ENCODE assay signal across 8 cellular contexts in the genomic region with DNA sequence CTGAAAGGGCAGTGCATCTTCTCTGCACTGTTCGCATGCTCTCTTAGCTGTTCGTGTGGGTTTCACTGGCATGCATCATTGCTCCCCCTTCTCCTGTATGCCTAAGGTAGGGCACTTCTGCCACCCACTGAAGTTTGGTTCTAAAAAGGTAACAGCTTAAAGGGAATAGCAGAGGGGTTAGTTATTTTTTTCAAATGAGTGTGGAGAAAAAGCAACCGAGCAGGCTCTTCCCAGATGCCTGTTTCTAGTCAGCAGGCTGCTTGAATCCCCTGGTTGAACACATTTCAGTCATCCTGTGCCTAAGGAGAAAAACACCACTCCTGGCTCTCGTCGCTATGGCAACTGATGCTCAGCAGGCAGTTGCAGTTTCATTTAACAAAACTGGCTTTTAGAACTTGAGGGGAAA.
DNase-seq lines count a peak whose midpoint lies in the region; ATAC-seq and TF ChIP-seq lines count a peak whose summit lies in the region.

No MANE protein-coding gene starts in this region.

- no peak overlapping the region for H3K27ac Mint-ChIP-seq in CD14-positive monocyte
- H3K27ac Mint-ChIP-seq in activated T-helper 2 cell treated with anti-CD3 and anti-CD28 coated beads, Interferon-gamma antibody, Interleukin-2, Interleukin-4, amounts not matched to agents 10 μg/mL and 5 μg/mL and 100 μg/mL, durations not matched to agents 14 hours and 24 hours and 36 hours, result no peak overlapping the region

- intact Hi-C loops in CD14-positive monocyte (cut with micrococcal nuclease), result no loop called here
- intact Hi-C loops in activated T-helper 2 cell treated with anti-CD3 and anti-CD28 coated beads, Interferon-gamma antibody, Interleukin-2, Interleukin-4, amounts not matched to agents 10 μg/mL and 5 μg/mL and 100 μg/mL, durations not matched to agents 14 hours and 24 hours and 36 hours (cut with micrococcal nuclease), result no loop called here

- no peak overlapping the region; a peak in 1 of 4 replicates for H3K4me3 ChIP-seq in SK-N-SH (ENCODE audit: low read depth in 2 of 2, low read length in 1 of 2)

- no peaks in the 10 kb centered on the region for H3K4me1 Mint-ChIP-seq in CD14-positive monocyte
- H3K4me1 Mint-ChIP-seq in activated T-helper 2 cell treated with anti-CD3 and anti-CD28 coated beads, Interferon-gamma antibody, Interleukin-2, Interleukin-4, amounts not matched to agents 10 μg/mL and 5 μg/mL and 100 μg/mL, durations not matched to agents 14 hours and 24 hours and 36 hours (ENCODE audit: low read depth), result peaks cover 3% of the 10 kb centered on the region

- H3K4me1 ChIP-seq in SK-N-SH (ENCODE audit: control insufficient read depth in 1 of 2, insufficient read depth in 2 of 2, low read depth in 1 of 2, low read length in 1 of 2), result peaks cover 0 to 13% of the 10 kb centered on the region in 2 experiments; a peak in 2 of 4 replicates

- WGBS in SK-N-SH (ENCODE audit: low lambda C conversion rate), result 78% methylated on average over 5 of the region's 5 CpGs

- no peaks in the 10 kb centered on the region for H3K9me3 ChIP-seq in SK-N-SH

- no peak overlapping the region for H3K9ac ChIP-seq in SK-N-SH

- TF ChIP-seq RAD21 in SK-N-SH (IDR thresholded peaks at IDR 0.05; ENCODE audit: low read length), result no peak

- TF ChIP-seq CTCF in SK-N-SH (IDR thresholded peaks at IDR 0.05) (no peak), CD14-positive monocyte (IDR thresholded peaks at IDR 0.05) (no peak)

- H2AFZ ChIP-seq in SK-N-SH (ENCODE audit: low read depth), result no peak overlapping the region

- H3K36me3 ChIP-seq in SK-N-SH (replicated peaks in 1 of 2; ENCODE audit: control insufficient read depth in 1 of 2, insufficient read depth in 2 of 2, low read length in 1 of 2), result no peaks in the 10 kb centered on the region

- H3K9me2 ChIP-seq in SK-N-SH, result no peaks in the 10 kb centered on the region

- H3F3A ChIP-seq in SK-N-SH (replicated peaks; ENCODE audit: insufficient read depth), result no peaks in the 10 kb centered on the region

- ATAC-seq in SK-N-SH treated with all-trans-retinoic acid at 6 μM for 48 hours (no peak), GM21723 (IDR thresholded peaks at IDR 0.05; ENCODE audit: unreplicated experiment) (peak; percentile 60), HG02588 (IDR thresholded peaks at IDR 0.05; ENCODE audit: unreplicated experiment) (no peak)

- H3K9me3 Mint-ChIP-seq in CD14-positive monocyte, result peaks cover 6 to 18% (median 9%) of the 10 kb centered on the region in 7 donors
- H3K9me3 Mint-ChIP-seq in activated T-helper 2 cell treated with anti-CD3 and anti-CD28 coated beads, Interferon-gamma antibody, Interleukin-2, Interleukin-4, amounts not matched to agents 10 μg/mL and 5 μg/mL and 100 μg/mL, durations not matched to agents 14 hours and 24 hours and 36 hours, result peaks cover 14% of the 10 kb centered on the region

- H3K4me3 Mint-ChIP-seq in CD14-positive monocyte, result no peak overlapping the region
- no peak overlapping the region for H3K4me3 Mint-ChIP-seq in activated T-helper 2 cell treated with anti-CD3 and anti-CD28 coated beads, Interferon-gamma antibody, Interleukin-2, Interleukin-4, amounts not matched to agents 10 μg/mL and 5 μg/mL and 100 μg/mL, durations not matched to agents 14 hours and 24 hours and 36 hours (ENCODE audit: low read depth)

- TF ChIP-seq EP300 in SK-N-SH (IDR thresholded peaks at IDR 0.05; ENCODE audit: borderline replicate concordance in 1 of 2, low read depth in 1 of 2, low read length in 1 of 2), result no peak

- H3K27me3 Mint-ChIP-seq in CD14-positive monocyte (ENCODE audit: low read depth in 3 of 3), result no peaks in the 10 kb centered on the region
- H3K27me3 Mint-ChIP-seq in activated T-helper 2 cell treated with anti-CD3 and anti-CD28 coated beads, Interferon-gamma antibody, Interleukin-2, Interleukin-4, amounts not matched to agents 10 μg/mL and 5 μg/mL and 100 μg/mL, durations not matched to agents 14 hours and 24 hours and 36 hours (ENCODE audit: low read depth), result no peaks in the 10 kb centered on the region

- H4K20me1 ChIP-seq in SK-N-SH (ENCODE audit: insufficient read depth), result no peaks in the 10 kb centered on the region

- H3K27ac ChIP-seq in SK-N-SH (ENCODE audit: low read depth in 2 of 2, low read length in 1 of 2), result peak overlapping the region in 1 of 2 experiments; percentile 69; a peak in 2 of 4 replicates

- H3K4me2 ChIP-seq in SK-N-SH, result no peak overlapping the region

- POLR2A ChIA-PET in SK-N-SH (lab: Yijun Ruan, JAX), result no interaction called here

- no peaks in the 10 kb centered on the region for H3K79me2 ChIP-seq in SK-N-SH (ENCODE audit: insufficient read depth)

- no peaks in the 10 kb centered on the region for H3K27me3 ChIP-seq in SK-N-SH (ENCODE audit: insufficient read depth)

- DNase-seq in SK-N-SH, result peak; percentile 47
- DNase-seq in NCI-H1694 (lab: John Stamatoyannopoulos, UW), result peak; percentile 51
- DNase-seq in nucleus accumbens (lab: John Stamatoyannopoulos, UW), result peak in 34 of 56 donors; percentile 7 to 79 (median 24)
- DNase-seq in CD14-positive monocyte (ENCODE audit: low spot score), result no peak
- DNase-seq in activated T-helper 2 cell treated with anti-CD3 and anti-CD28 coated beads, Interferon-gamma antibody, Interleukin-2, Interleukin-4, amounts not matched to agents 10 μg/mL and 5 μg/mL and 100 μg/mL, durations not matched to agents 14 hours and 24 hours and 36 hours (ENCODE audit: low spot score), result no peak

- peaks cover 9 to 10% of the 10 kb centered on the region in 2 donors for H3K36me3 Mint-ChIP-seq in CD14-positive monocyte
- H3K36me3 Mint-ChIP-seq in activated T-helper 2 cell treated with anti-CD3 and anti-CD28 coated beads, Interferon-gamma antibody, Interleukin-2, Interleukin-4, amounts not matched to agents 10 μg/mL and 5 μg/mL and 100 μg/mL, durations not matched to agents 14 hours and 24 hours and 36 hours (ENCODE audit: low read depth), result peaks cover 9% of the 10 kb centered on the region

- CTCF ChIA-PET in SK-N-SH (lab: Yijun Ruan, JAX), result interaction anchor here (0.6 to 2.3 kb wide), 3 partner anchors 10 to 167 kb away, joined by 3 to 23 read pairs (median 4); no protein-coding TSS in a partner anchor

TF ChIP-seq in SK-N-SH, 30 proteins besides CTCF, POLR2A, EP300 and RAD21:
- TF ChIP-seq MXI1 (IDR thresholded peaks at IDR 0.05; ENCODE audit: low read depth, low read length) (peak; percentile 56; the same call in 1 of the 2 replicates), RCOR1 (IDR thresholded peaks at IDR 0.05; ENCODE audit: low read length) (peak; percentile 36; the same call in 1 of the 2 replicates), RFX5 (IDR thresholded peaks at IDR 0.05; ENCODE audit: low read length) (peak; percentile 43; the same call in 1 of the 2 replicates), YY1 (IDR thresholded peaks at IDR 0.05; ENCODE audit: low read depth) (no peak)

TF ChIP-seq in SK-N-SH treated with all-trans-retinoic acid at 6 μM for 48 hours, 23 proteins besides CTCF, POLR2A, EP300 and RAD21 (continues in another document):
- TF ChIP-seq ZFP30 (CRISPR knock-in tag; IDR thresholded peaks at IDR 0.05), result no peak
- TF ChIP-seq PATZ1 (CRISPR knock-in tag; IDR thresholded peaks at IDR 0.05; ENCODE audit: borderline replicate concordance), result no peak
- no peak for TF ChIP-seq RARB (CRISPR knock-in tag; IDR thresholded peaks at IDR 0.05)
- no peak for TF ChIP-seq CSDC2 (CRISPR knock-in tag; IDR thresholded peaks at IDR 0.05)
- no peak for TF ChIP-seq OSR1 (CRISPR knock-in tag; IDR thresholded peaks at IDR 0.05)
- no peak for TF ChIP-seq ZNF70 (CRISPR knock-in tag; IDR thresholded peaks at IDR 0.05)
- TF ChIP-seq TOX (CRISPR knock-in tag; IDR thresholded peaks at IDR 0.05; ENCODE audit: borderline replicate concordance), result no peak
- no peak for TF ChIP-seq GLIS3 (CRISPR knock-in tag; IDR thresholded peaks at IDR 0.05)
- no peak for TF ChIP-seq CSRNP3 (CRISPR knock-in tag; IDR thresholded peaks at IDR 0.05)

Comparison
In these comparisons a context has a peak if more than half of its experiments do, and no peak if none do; other contexts are left out.
1. DNase-seq: peak in SK-N-SH (single experiment), NCI-H1694 (single experiment) and nucleus accumbens (34 of 56); none in CD14-positive monocyte (single experiment) and activated T-helper 2 cell treated with anti-CD3 and anti-CD28 coated beads, Interferon-gamma antibody, Interleukin-2, Interleukin-4, amounts not matched to agents 10 μg/mL and 5 μg/mL and 100 μg/mL, durations not matched to agents 14 hours and 24 hours and 36 hours (single experiment).